In the genomic region with DNA sequence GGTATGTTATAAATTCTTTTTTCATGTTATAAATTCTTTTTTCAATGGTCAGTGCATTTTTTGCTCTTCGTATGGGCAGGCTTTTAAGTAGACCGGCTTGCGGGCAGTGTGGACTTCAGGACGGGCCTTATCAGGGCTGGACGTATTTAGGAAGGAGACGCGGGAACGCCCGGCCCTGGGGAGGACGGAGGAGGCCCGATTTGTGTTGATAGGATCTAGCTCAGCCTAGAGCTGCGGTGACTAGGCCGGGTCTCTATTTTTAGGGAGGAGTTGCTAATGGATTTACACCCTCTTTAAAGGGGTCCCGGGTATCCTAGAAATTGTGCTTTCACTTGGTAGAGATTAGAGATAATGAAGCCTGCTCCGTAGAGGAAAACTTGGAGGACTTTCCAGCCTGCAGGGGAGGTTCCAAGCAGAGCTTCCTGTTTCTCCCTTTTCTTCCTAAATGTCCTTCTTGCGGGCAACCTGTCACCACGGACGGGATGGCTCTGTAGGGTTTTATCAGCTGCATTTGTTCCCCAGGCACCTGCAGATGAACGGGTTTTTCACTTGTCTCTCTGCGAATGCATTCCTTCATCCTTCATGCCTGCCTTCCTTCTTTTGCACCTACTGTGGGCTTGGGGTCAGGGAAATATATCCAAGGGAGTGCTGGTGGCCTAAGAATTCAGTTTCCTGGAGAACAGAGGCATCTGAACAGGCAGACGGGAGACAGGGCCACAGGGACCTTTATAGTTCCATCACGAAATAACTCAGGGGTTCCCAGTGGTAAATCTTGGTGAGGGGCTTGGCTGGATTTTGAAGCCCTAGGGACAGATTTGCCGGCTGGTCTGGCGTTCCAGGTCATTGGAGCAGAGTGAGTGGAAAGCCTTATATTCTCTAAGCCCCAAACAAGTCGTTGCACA, we compare ENCODE assay signal across 8 cellular contexts. TPM values are rescaled to one million over a fixed set of nuclear protein-coding genes. Genes with fewer than 3 reads are reported as not detected.
DNase-seq lines count a peak whose midpoint lies in the region; ATAC-seq lines count a peak whose summit lies in the region.

No MANE protein-coding gene starts in this region.

- H3K4me3 Mint-ChIP-seq in activated CD4-positive, alpha-beta T cell treated with anti-CD3 and anti-CD28 coated beads for 36 hours, result peak overlapping the region; percentile 95
- peak overlapping the region; percentile 96 for H3K4me3 Mint-ChIP-seq in activated naive CD8-positive, alpha-beta T cell treated with anti-CD3 and anti-CD28 coated beads, Interleukin-2, amount 50 U/mL, for 24 hours
- H3K4me3 Mint-ChIP-seq in stimulated activated naive B cell treated with anti-CD40 and anti-IgM and Interleukin-4, amounts not matched to agents 10 μg/mL and 1 μg/mL and 100 μg/mL, for 72 hours, result peak overlapping the region; percentile 91 to 94

- H3K4me1 ChIP-seq in iPS-15b (ENCODE audit: control insufficient read depth, insufficient read depth, low read length), result peaks cover 3% of the 10 kb centered on the region

- peaks cover 49% of the 10 kb centered on the region for H3K4me1 Mint-ChIP-seq in activated CD4-positive, alpha-beta T cell treated with anti-CD3 and anti-CD28 coated beads for 36 hours
- peaks cover 51% of the 10 kb centered on the region for H3K4me1 Mint-ChIP-seq in activated naive CD8-positive, alpha-beta T cell treated with anti-CD3 and anti-CD28 coated beads, Interleukin-2, amount 50 U/mL, for 24 hours
- peaks cover 38 to 66% of the 10 kb centered on the region in 2 donors for H3K4me1 Mint-ChIP-seq in stimulated activated naive B cell treated with anti-CD40 and anti-IgM and Interleukin-4, amounts not matched to agents 10 μg/mL and 1 μg/mL and 100 μg/mL, for 72 hours

- POLR2A ChIA-PET in activated CD4-positive, alpha-beta T cell treated with anti-CD3 and anti-CD28 coated beads for 36 hours (lab: Charles Lee), result no interaction called here

- CTCF ChIA-PET in activated CD4-positive, alpha-beta T cell treated with anti-CD3 and anti-CD28 coated beads for 36 hours (lab: Charles Lee), result no interaction called here

- H3K4me3 ChIP-seq in iPS-15b (ENCODE audit: low read depth, low read length), result peak overlapping the region; percentile 67

- peaks cover 54% of the 10 kb centered on the region for H3K27me3 ChIP-seq in iPS-15b (ENCODE audit: control insufficient read depth, insufficient read depth, low read length)

- DNase-seq in activated CD4-positive, alpha-beta T cell treated with anti-CD3 and anti-CD28 coated beads for 36 hours, result peak; percentile 48
- DNase-seq in activated CD4-positive, alpha-beta T cell treated with anti-CD3 and anti-CD28 coated beads for 1 hour, result no peak
- DNase-seq in activated naive CD8-positive, alpha-beta T cell treated with anti-CD3 and anti-CD28 coated beads, Interleukin-2, amount 50 U/mL, for 24 hours, result peak; percentile 42
- DNase-seq in stimulated activated naive B cell treated with anti-CD40 and anti-IgM and Interleukin-4, amounts not matched to agents 10 μg/mL and 1 μg/mL and 100 μg/mL, for 72 hours, result no peak
- DNase-seq in NCI-H2171 (lab: John Stamatoyannopoulos, UW) (no peak), NCI-H82 (lab: John Stamatoyannopoulos, UW) (no peak)

- H3K27me3 Mint-ChIP-seq in activated CD4-positive, alpha-beta T cell treated with anti-CD3 and anti-CD28 coated beads for 36 hours, result no peaks in the 10 kb centered on the region
- no peaks in the 10 kb centered on the region for H3K27me3 Mint-ChIP-seq in activated naive CD8-positive, alpha-beta T cell treated with anti-CD3 and anti-CD28 coated beads, Interleukin-2, amount 50 U/mL, for 24 hours
- no peaks in the 10 kb centered on the region for H3K27me3 Mint-ChIP-seq in stimulated activated naive B cell treated with anti-CD40 and anti-IgM and Interleukin-4, amounts not matched to agents 10 μg/mL and 1 μg/mL and 100 μg/mL, for 72 hours

- H3K36me3 ChIP-seq in iPS-15b (ENCODE audit: control insufficient read depth, insufficient read depth, low read length), result no peaks in the 10 kb centered on the region

- peak overlapping the region; percentile 100 for H3K27ac Mint-ChIP-seq in activated CD4-positive, alpha-beta T cell treated with anti-CD3 and anti-CD28 coated beads for 36 hours
- H3K27ac Mint-ChIP-seq in activated naive CD8-positive, alpha-beta T cell treated with anti-CD3 and anti-CD28 coated beads, Interleukin-2, amount 50 U/mL, for 24 hours, result peak overlapping the region; percentile 97
- H3K27ac Mint-ChIP-seq in stimulated activated naive B cell treated with anti-CD40 and anti-IgM and Interleukin-4, amounts not matched to agents 10 μg/mL and 1 μg/mL and 100 μg/mL, for 72 hours, result peak overlapping the region; percentile 92

- peaks cover 2% of the 10 kb centered on the region for H3K9me3 Mint-ChIP-seq in activated CD4-positive, alpha-beta T cell treated with anti-CD3 and anti-CD28 coated beads for 36 hours (ENCODE audit: low read depth)
- no peaks in the 10 kb centered on the region for H3K9me3 Mint-ChIP-seq in activated naive CD8-positive, alpha-beta T cell treated with anti-CD3 and anti-CD28 coated beads, Interleukin-2, amount 50 U/mL, for 24 hours
- peaks cover 0 to 4% of the 10 kb centered on the region in 2 donors for H3K9me3 Mint-ChIP-seq in stimulated activated naive B cell treated with anti-CD40 and anti-IgM and Interleukin-4, amounts not matched to agents 10 μg/mL and 1 μg/mL and 100 μg/mL, for 72 hours

- ATAC-seq in activated CD4-positive, alpha-beta T cell treated with anti-CD3 and anti-CD28 coated beads for 36 hours, result no peak
- no peak for ATAC-seq in activated naive CD8-positive, alpha-beta T cell treated with anti-CD3 and anti-CD28 coated beads, Interleukin-2, amount 50 U/mL, for 24 hours
- no peak for ATAC-seq in stimulated activated naive B cell treated with anti-CD40 and anti-IgM and Interleukin-4, amounts not matched to agents 10 μg/mL and 1 μg/mL and 100 μg/mL, for 72 hours (replicated peaks)
- ATAC-seq in GM19452 (IDR thresholded peaks at IDR 0.05; ENCODE audit: unreplicated experiment), result no peak

- H3K36me3 Mint-ChIP-seq in activated CD4-positive, alpha-beta T cell treated with anti-CD3 and anti-CD28 coated beads for 36 hours (ENCODE audit: low read depth), result peaks cover 47% of the 10 kb centered on the region
- H3K36me3 Mint-ChIP-seq in activated naive CD8-positive, alpha-beta T cell treated with anti-CD3 and anti-CD28 coated beads, Interleukin-2, amount 50 U/mL, for 24 hours (ENCODE audit: low read depth), result peaks cover 30% of the 10 kb centered on the region
- peaks cover 6 to 12% of the 10 kb centered on the region in 2 donors for H3K36me3 Mint-ChIP-seq in stimulated activated naive B cell treated with anti-CD40 and anti-IgM and Interleukin-4, amounts not matched to agents 10 μg/mL and 1 μg/mL and 100 μg/mL, for 72 hours

- H3K9me3 ChIP-seq in iPS-15b (ENCODE audit: control insufficient read depth, insufficient read depth, low read length), result no peaks in the 10 kb centered on the region

- H3K9ac ChIP-seq in iPS-15b (ENCODE audit: low read depth, low read length), result no peak overlapping the region

- intact Hi-C loops in activated CD4-positive, alpha-beta T cell treated with anti-CD3 and anti-CD28 coated beads for 36 hours (cut with DNase I, micrococcal nuclease), result loop anchor here (5.0 to 10.0 kb wide), 6 partner anchors 190 to 1300 kb away; partner anchors contain the start of genes DHRSX (in 1 of the 2), P2RY8 (in 1 of the 2), SLC25A6 (in 1 of the 2) and ZBED1 (in 1 of the 2)

RNA-seq across cellular contexts. Expression of gene CD99, which starts 1.4 kb away (rescaled TPM):
- total RNA-seq in activated CD4-positive, alpha-beta T cell treated with anti-CD3 and anti-CD28 coated beads for 36 hours, result 100 to 1,000 TPM; 169 to 216 TPM

RNA-seq across cellular contexts. Expression of gene XG, which starts 59.4 kb away (rescaled TPM):
- not detected for total RNA-seq in activated CD4-positive, alpha-beta T cell treated with anti-CD3 and anti-CD28 coated beads for 36 hours

Comparison
In these comparisons a context has a peak if more than half of its experiments do, and no peak if none do; other contexts are left out.
1. DNase-seq: peak in activated CD4-positive, alpha-beta T cell treated with anti-CD3 and anti-CD28 coated beads for 36 hours (single experiment) and activated naive CD8-positive, alpha-beta T cell treated with anti-CD3 and anti-CD28 coated beads, Interleukin-2, amount 50 U/mL, for 24 hours (single experiment); none in activated CD4-positive, alpha-beta T cell treated with anti-CD3 and anti-CD28 coated beads for 1 hour (single experiment), stimulated activated naive B cell treated with anti-CD40 and anti-IgM and Interleukin-4, amounts not matched to agents 10 μg/mL and 1 μg/mL and 100 μg/mL, for 72 hours (single experiment), NCI-H2171 (single experiment) and NCI-H82 (single experiment).
2. Peak in every context shown above with its lines, with median percentiles within 50 percentile points of each other: H3K27ac Mint-ChIP-seq and H3K4me3 Mint-ChIP-seq.